Comparison of ENCODE assay signal across 8 cellular contexts in the genomic region with DNA sequence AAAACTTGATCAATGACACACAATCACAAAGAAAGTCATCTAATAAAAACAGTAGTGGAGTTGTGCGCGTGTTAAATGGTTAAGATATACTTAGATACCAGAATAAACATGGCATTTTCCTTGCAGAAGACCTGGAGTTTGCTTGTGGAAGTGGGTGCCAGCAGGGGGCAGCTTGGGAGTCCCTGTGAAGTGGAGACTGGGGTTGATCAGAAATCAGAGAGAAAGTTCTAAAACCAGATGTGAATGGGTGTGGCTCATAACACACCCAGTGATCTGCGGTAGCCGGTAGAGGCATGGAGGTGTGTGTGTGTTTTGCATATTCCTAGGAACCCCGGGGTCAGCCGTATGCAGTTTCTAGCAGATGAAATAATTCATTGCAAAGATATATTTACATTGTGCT.
DNase-seq lines count a peak whose midpoint lies in the region; ATAC-seq and TF ChIP-seq lines count a peak whose summit lies in the region.

No MANE protein-coding gene starts in this region.

- no peak overlapping the region for H3K4me3 ChIP-seq in vagina

- no peaks in the 10 kb centered on the region for H3K4me1 ChIP-seq in vagina

- H3K9me3 Mint-ChIP-seq in CD14-positive monocyte = peaks cover 0 to 8% (median 2%) of the 10 kb centered on the region in 7 donors

- intact Hi-C loops in CD14-positive monocyte (cut with micrococcal nuclease) = no loop called here
- intact Hi-C loops in vagina (cut with DNase I) = no loop called here

- no peaks in the 10 kb centered on the region for H3K27me3 ChIP-seq in vagina

- CTCF ChIA-PET in RWPE1 (lab: Yijun Ruan, JAX) = no interaction called here

- no peaks in the 10 kb centered on the region for H3K36me3 ChIP-seq in vagina

- TF ChIP-seq CTCF in CD14-positive monocyte (IDR thresholded peaks at IDR 0.05) (peak; percentile 55), RWPE1 (conservative IDR thresholded peaks at IDR 0.05; ENCODE audit: low read depth) (no peak), vagina (IDR thresholded peaks at IDR 0.05) (peak in 1 of 3 experiments; percentile 20)

- no peak for TF ChIP-seq POLR2A in vagina (IDR thresholded peaks at IDR 0.05)

- no peaks in the 10 kb centered on the region for H3K9me3 ChIP-seq in vagina

- ATAC-seq in GM21529 (IDR thresholded peaks at IDR 0.05; ENCODE audit: unreplicated experiment) = no peak

- no peak for DNase-seq in CD14-positive monocyte (ENCODE audit: low spot score)
- peak; percentile 6 for DNase-seq in MV-4-11 (lab: John Stamatoyannopoulos, UW)
- peak; percentile 46 to 62 for DNase-seq in activated T-cell treated with anti-CD3 and anti-CD28 coated beads, Interleukin-2, amount 50 U/mL, for 48 hours
- peak; percentile 19 for DNase-seq in globus pallidus (ENCODE audit: low spot score)
- DNase-seq in stimulated activated CD4-positive, alpha-beta T cell treated with anti-CD3 and anti-CD28 coated beads, Interleukin-1b, Interleukin-23, amount 100 ng/mL, for 48 hours = peak; percentile 40
- no peak for DNase-seq in RWPE1 (ENCODE audit: low spot score)
- DNase-seq in vagina (ENCODE audit: extremely low spot score in 2 of 2) = no peak

- peaks cover 17% of the 10 kb centered on the region for H3K4me1 Mint-ChIP-seq in CD14-positive monocyte

- peak overlapping the region in 2 of 7 donors; percentile 2 to 26 for H3K27ac Mint-ChIP-seq in CD14-positive monocyte

- H3K4me3 Mint-ChIP-seq in CD14-positive monocyte = no peak overlapping the region

- H3K27me3 Mint-ChIP-seq in CD14-positive monocyte (ENCODE audit: low read depth in 3 of 3) = no peaks in the 10 kb centered on the region

- no peak overlapping the region for H3K27ac ChIP-seq in RWPE1
- H3K27ac ChIP-seq in vagina = no peak overlapping the region

- POLR2A ChIA-PET in RWPE1 (lab: Yijun Ruan, JAX; ENCODE audit: low non-redundant PET) = no interaction called here

- no peaks in the 10 kb centered on the region for H3K36me3 Mint-ChIP-seq in CD14-positive monocyte

Comparison
In these comparisons a context has a peak if more than half of its experiments do, and no peak if none do; other contexts are left out.
1. DNase-seq: peak in MV-4-11 (single experiment), activated T-cell treated with anti-CD3 and anti-CD28 coated beads, Interleukin-2, amount 50 U/mL, for 48 hours (2 of 2), globus pallidus (single experiment) and stimulated activated CD4-positive, alpha-beta T cell treated with anti-CD3 and anti-CD28 coated beads, Interleukin-1b, Interleukin-23, amount 100 ng/mL, for 48 hours (single experiment); none in CD14-positive monocyte (single experiment), RWPE1 (single experiment) and vagina (0 of 2).